Comparison of ENCODE assay signal across 9 cellular contexts in genomic region chr7:99557196-99557607, GRCh38. TPM values are rescaled to one million over a fixed set of nuclear protein-coding genes. Genes with fewer than 3 reads are reported as not detected.
DNase-seq lines count a peak whose midpoint lies in the region; ATAC-seq and TF ChIP-seq lines count a peak whose summit lies in the region.
"Had no signal": no experiment of that assay in that cellular context is flagged by ENCODE, and none has a peak within 500 bp of the region (broad histone marks: within the 10 kb centered on the region; RNA-seq: fewer than 3 reads in every experiment).

No MANE protein-coding gene starts in this region.

- peak overlapping the region; percentile 93 for H3K9ac ChIP-seq in OCI-LY1 (ENCODE audit: low read length)
- peak overlapping the region; percentile 99 for H3K9ac ChIP-seq in endocrine pancreas (ENCODE audit: control insufficient read depth, insufficient read depth, low read length)

- no peak for ATAC-seq in CD4-positive, CD25-positive, alpha-beta regulatory T cell (ENCODE audit: low read depth in 2 of 2)
- ATAC-seq in esophagus mucosa: no peak
- ATAC-seq in GM21786 (IDR thresholded peaks at IDR 0.05; ENCODE audit: unreplicated experiment): no peak
- no peak for ATAC-seq in HG02981 (IDR thresholded peaks at IDR 0.05; ENCODE audit: unreplicated experiment)

- peaks cover 8% of the 10 kb centered on the region for H3K27me3 Mint-ChIP-seq in CD4-positive, CD25-positive, alpha-beta regulatory T cell
- no peaks in the 10 kb centered on the region for H3K27me3 Mint-ChIP-seq in neural crest cell (ENCODE audit: low read depth)

- peak overlapping the region; percentile 98 for H3K4me3 ChIP-seq in CD4-positive, CD25-positive, alpha-beta regulatory T cell (ENCODE audit: low read depth, low read length)
- H3K4me3 ChIP-seq in OCI-LY1 (ENCODE audit: low read depth, low read length, poor library complexity, severe bottlenecking) (peak overlapping the region; percentile 76), endocrine pancreas (ENCODE audit: control insufficient read depth, insufficient read depth, low read length) (peak overlapping the region; percentile 93)

- H3K36me3 ChIP-seq in CD4-positive, CD25-positive, alpha-beta regulatory T cell (ENCODE audit: control insufficient read depth, insufficient read depth, low read length): peaks cover 35% of the 10 kb centered on the region
- H3K36me3 ChIP-seq in OCI-LY1 (ENCODE audit: insufficient read depth, low read length) (peaks cover 62% of the 10 kb centered on the region), endocrine pancreas (ENCODE audit: control insufficient read depth, insufficient read depth, low read length) (peaks cover 10% of the 10 kb centered on the region)

- H3K4me1 ChIP-seq in CD4-positive, CD25-positive, alpha-beta regulatory T cell (ENCODE audit: control insufficient read depth, insufficient read depth, low read length, poor library complexity, severe bottlenecking): peaks cover 47% of the 10 kb centered on the region
- H3K4me1 ChIP-seq in OCI-LY1 (ENCODE audit: insufficient read depth, low read length, severe bottlenecking) (peaks cover 28% of the 10 kb centered on the region), endocrine pancreas (ENCODE audit: control insufficient read depth, insufficient read depth, low read length) (no peaks in the 10 kb centered on the region)

- no peaks in the 10 kb centered on the region for H3K27me3 ChIP-seq in CD4-positive, CD25-positive, alpha-beta regulatory T cell (ENCODE audit: control insufficient read depth, insufficient read depth, low read length)
- no peaks in the 10 kb centered on the region for H3K27me3 ChIP-seq in OCI-LY1 (ENCODE audit: insufficient read depth, low read length)
- no peaks in the 10 kb centered on the region for H3K27me3 ChIP-seq in endocrine pancreas (ENCODE audit: control insufficient read depth, insufficient read depth, low read length)

- peaks cover 32% of the 10 kb centered on the region for H3K36me3 Mint-ChIP-seq in CD4-positive, CD25-positive, alpha-beta regulatory T cell
- H3K36me3 Mint-ChIP-seq in neural crest cell (ENCODE audit: low read depth): peaks cover 19% of the 10 kb centered on the region

- H3K79me2 ChIP-seq in OCI-LY1 (ENCODE audit: insufficient read depth, low read length): peaks cover 39% of the 10 kb centered on the region

- H3K4me2 ChIP-seq in OCI-LY1 (ENCODE audit: low read length): peak overlapping the region; percentile 73

- H3K9me2 ChIP-seq in OCI-LY1 (ENCODE audit: low read depth, low read length): no peaks in the 10 kb centered on the region

- H2AFZ ChIP-seq in OCI-LY1 (ENCODE audit: low read length): no peak overlapping the region

- no peaks in the 10 kb centered on the region for H3F3A ChIP-seq in OCI-LY1 (ENCODE audit: insufficient read depth, low read length)

- peaks cover 13 to 66% (median 45%) of the 10 kb centered on the region in 4 donors for H3K4me1 Mint-ChIP-seq in CD4-positive, CD25-positive, alpha-beta regulatory T cell
- H3K4me1 Mint-ChIP-seq in neural crest cell: peaks cover 34% of the 10 kb centered on the region

- TF ChIP-seq CTCF in OCI-LY1 (IDR thresholded peaks at IDR 0.05; ENCODE audit: low read length) (no peak), neural crest cell (conservative IDR thresholded peaks at IDR 0.05) (no peak)

- no peaks in the 10 kb centered on the region for H4K20me1 ChIP-seq in OCI-LY1 (ENCODE audit: insufficient read depth, low read length)

- peak in 1 of 3 donors; percentile 16 for DNase-seq in CD4-positive, CD25-positive, alpha-beta regulatory T cell
- DNase-seq in neural crest cell (ENCODE audit: low read depth, low spot score): no peak
- DNase-seq in stimulated activated CD4-positive, alpha-beta T cell treated with anti-CD3 and anti-CD28 coated beads, Interleukin-2, amount 100 ng/mL, for 24 hours: no peak
- DNase-seq: NCI-H2081 treated with DMSO at 0.1 percent for 48 hours had no signal

- H3K9me3 ChIP-seq in CD4-positive, CD25-positive, alpha-beta regulatory T cell (ENCODE audit: control insufficient read depth in 2 of 2, low read length in 2 of 2): no peaks in the 10 kb centered on the region
- H3K9me3 ChIP-seq in OCI-LY1 (ENCODE audit: low read length) (no peaks in the 10 kb centered on the region), endocrine pancreas (ENCODE audit: control insufficient read depth, low read length) (no peaks in the 10 kb centered on the region)

- H3K9me3 Mint-ChIP-seq in CD4-positive, CD25-positive, alpha-beta regulatory T cell: peaks cover 0 to 2% (median 0%) of the 10 kb centered on the region in 7 donors
- H3K9me3 Mint-ChIP-seq in neural crest cell: no peaks in the 10 kb centered on the region

- peak overlapping the region; percentile 95 for H3K27ac ChIP-seq in CD4-positive, CD25-positive, alpha-beta regulatory T cell (ENCODE audit: insufficient read depth, low read length, poor library complexity, severe bottlenecking)
- peak overlapping the region; percentile 84 for H3K27ac ChIP-seq in OCI-LY1 (ENCODE audit: low read depth, low read length, poor library complexity, severe bottlenecking)

- H3K4me3 Mint-ChIP-seq in CD4-positive, CD25-positive, alpha-beta regulatory T cell: peak overlapping the region; percentile 92 to 100 (median 96)
- H3K4me3 Mint-ChIP-seq in neural crest cell: peak overlapping the region; percentile 96

- peak overlapping the region; percentile 99 for H3K27ac Mint-ChIP-seq in CD4-positive, CD25-positive, alpha-beta regulatory T cell
- peak overlapping the region; percentile 80 for H3K27ac Mint-ChIP-seq in neural crest cell (ENCODE audit: unreplicated experiment)

RNA-seq across cellular contexts. Expression of gene ZNF655, which starts 1.2 kb away (rescaled TPM):
- 148 TPM for total RNA-seq in CD4-positive, CD25-positive, alpha-beta regulatory T cell
- polyA plus RNA-seq in CD4-positive, CD25-positive, alpha-beta regulatory T cell: 100 to 1,000 TPM in 1 of 4 donors, 10 to 100 TPM in 3; 89.9 to 121 (median 95.5) TPM
- total RNA-seq in neural crest cell (56.0 and 57.0 TPM in 2 replicates), esophagus mucosa (49.9 TPM)

RNA-seq across cellular contexts. Expression of gene FAM200A, which starts 5.3 kb away (rescaled TPM):
- total RNA-seq in CD4-positive, CD25-positive, alpha-beta regulatory T cell: 3.1 TPM
- polyA plus RNA-seq in CD4-positive, CD25-positive, alpha-beta regulatory T cell: 10 to 100 TPM in 1 of 4 donors, 1 to 10 TPM in 3; 3.6 to 10.8 (median 5.2) TPM
- total RNA-seq in neural crest cell: 10.6 and 10.9 TPM in 2 replicates
- total RNA-seq in esophagus mucosa: 3.3 TPM

RNA-seq across cellular contexts. Expression of gene TMEM225B, which starts 40.9 kb away (rescaled TPM):
- 1.1 TPM for total RNA-seq in CD4-positive, CD25-positive, alpha-beta regulatory T cell
- polyA plus RNA-seq in CD4-positive, CD25-positive, alpha-beta regulatory T cell: 1 to 10 TPM in 2 of 4 donors, under 1 TPM in 2; 0.67 to 2.3 (median 1.00) TPM
- total RNA-seq in neural crest cell: 0.91 and 1.8 TPM in 2 replicates
- total RNA-seq in esophagus mucosa: 1.00 TPM

RNA-seq across cellular contexts. Expression of gene ZKSCAN5, which starts 52.7 kb away (rescaled TPM):
- total RNA-seq in CD4-positive, CD25-positive, alpha-beta regulatory T cell: 5.8 TPM
- 1 to 10 TPM; 2.8 to 5.0 (median 4.2) TPM for polyA plus RNA-seq in CD4-positive, CD25-positive, alpha-beta regulatory T cell
- 21.5 and 21.7 TPM in 2 replicates for total RNA-seq in neural crest cell
- 3.3 TPM for total RNA-seq in esophagus mucosa

RNA-seq across cellular contexts. Expression of gene ZNF394, which starts 57.1 kb away (rescaled TPM):
- 224 TPM for total RNA-seq in CD4-positive, CD25-positive, alpha-beta regulatory T cell
- 10 to 100 TPM; 53.9 to 72.0 (median 69.4) TPM for polyA plus RNA-seq in CD4-positive, CD25-positive, alpha-beta regulatory T cell
- 17.5 and 19.5 TPM in 2 replicates for total RNA-seq in neural crest cell
- 15.4 TPM for total RNA-seq in esophagus mucosa
